8 cellular contexts compared by ENCODE assay signal in the genomic region with DNA sequence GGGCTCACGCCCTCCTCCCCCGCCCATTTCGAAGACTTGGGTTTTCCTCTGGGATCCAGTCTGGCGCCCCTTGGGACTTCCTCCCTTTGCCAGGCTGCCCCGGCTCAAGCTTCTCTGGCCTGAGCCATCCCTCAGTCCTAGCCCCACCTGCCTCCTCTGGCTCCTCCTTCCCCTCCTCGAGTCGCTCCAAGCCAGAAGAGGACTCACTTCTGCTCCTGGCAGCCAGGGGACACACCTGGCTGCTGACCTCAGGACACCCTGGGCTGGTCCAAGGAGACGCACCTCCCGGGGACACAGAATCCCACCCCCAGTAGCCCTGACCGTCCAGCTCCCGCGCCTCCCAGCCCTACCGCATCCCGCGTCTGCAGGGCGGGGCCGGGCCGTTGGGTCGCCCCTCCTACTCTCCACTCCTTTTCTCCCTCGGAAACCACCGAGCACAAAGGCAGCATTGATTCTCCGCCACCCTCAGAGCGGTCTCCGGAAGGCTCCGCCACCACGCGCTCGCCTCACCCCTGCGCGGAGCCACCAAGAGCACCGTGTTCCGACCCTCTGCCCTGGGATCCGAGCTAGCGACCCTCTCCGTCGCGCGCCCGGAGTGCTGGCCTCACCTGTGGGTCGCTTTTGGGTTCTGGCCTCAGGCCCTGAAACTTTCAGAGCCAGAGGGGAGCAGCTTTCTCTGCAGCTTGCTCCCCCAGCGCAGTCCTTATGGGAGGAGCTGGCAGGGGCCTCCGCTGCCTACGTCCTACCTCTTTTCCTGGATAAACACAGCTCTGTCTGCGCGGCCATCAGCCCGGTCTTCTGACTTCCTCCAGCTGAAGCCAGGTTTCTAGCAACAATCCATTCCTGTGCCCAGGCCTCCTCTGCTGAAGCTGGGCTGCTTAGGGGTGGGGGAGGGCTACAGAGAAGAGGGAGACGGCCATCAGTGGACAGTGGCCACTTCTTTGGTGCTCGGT. TPM values are rescaled to one million over a fixed set of nuclear protein-coding genes. Genes with fewer than 3 reads are reported as not detected.
DNase-seq lines count a peak whose midpoint lies in the region; ATAC-seq and TF ChIP-seq lines count a peak whose summit lies in the region.

Gene C2CD4D, minus strand, starts transcription at position 364 of the 953 bp plus-strand sequence. CDS start 831 bp downstream, outside the sequence.

- ATAC-seq in HG02678 (IDR thresholded peaks at IDR 0.05; ENCODE audit: unreplicated experiment), result peak; percentile 46
- ATAC-seq in sciatic nerve, result peak; percentile 89
- ATAC-seq in GM18858 (IDR thresholded peaks at IDR 0.05; ENCODE audit: unreplicated experiment), result no peak

- H3K27ac ChIP-seq in 22Rv1, result peak within 1 kb of the TSS; percentile 98
- H3K27ac ChIP-seq in angular gyrus (ENCODE audit: low read depth, low read length), result peak within 1 kb of the TSS; percentile 98
- no peak within 1 kb of the TSS for H3K27ac ChIP-seq in iPS DF 6.9 (ENCODE audit: low read length)

- DNase-seq in SHP77 (lab: John Stamatoyannopoulos, UW) (peak; percentile 69 to 77), iPS DF 6.9 (ENCODE audit: low read depth, low spot score) (no peak), sciatic nerve (ENCODE audit: low spot score) (peak; percentile 77), NCI-H82 (lab: John Stamatoyannopoulos, UW) (no peak)

- H3K4me1 ChIP-seq in iPS DF 6.9 (ENCODE audit: control insufficient read depth, insufficient read depth, low read length), result peaks cover 1% of the 10 kb centered on the region; the same call in 1 of the 2 replicates

- H3K9me3 ChIP-seq in iPS DF 6.9 (ENCODE audit: control insufficient read depth, insufficient read depth, low read length), result no peaks in the 10 kb centered on the region

- no CpG with 5 or more reads among the region's 48 CpGs for WGBS in iPS DF 6.9 (ENCODE audit: insufficient coverage, insufficient read length)

- peaks cover 9% of the 10 kb centered on the region for H3K27me3 ChIP-seq in iPS DF 6.9 (ENCODE audit: control insufficient read depth, insufficient read depth, low read length)

- no peaks in the 10 kb centered on the region for H3K36me3 ChIP-seq in iPS DF 6.9 (ENCODE audit: control insufficient read depth, insufficient read depth, low read length)

- H3K4me3 ChIP-seq in iPS DF 6.9 (ENCODE audit: low read length), result peak within 1 kb of the TSS; percentile 32; the same call in 1 of the 2 replicates

- peak; percentile 29 for TF ChIP-seq CTCF in 22Rv1 (IDR thresholded peaks at IDR 0.05)

- intact Hi-C loops in sciatic nerve (cut with DNase I), result no loop called here

RNA-seq across cellular contexts. Expression of gene C2CD4D, which starts in this region (rescaled TPM):
- total RNA-seq in sciatic nerve, result 0.45 TPM

Comparison
In these comparisons a context has a peak if more than half of its experiments do, and no peak if none do; other contexts are left out.
1. Peak in DNase-seq and ATAC-seq in sciatic nerve; RNA of the gene not detected or under 1 TPM.
2. DNase-seq: peak in SHP77 (2 of 2); none in iPS DF 6.9 (single experiment) and NCI-H82 (single experiment).